Comparison of ENCODE assay signal across 16 cellular contexts in genomic region chr14:85439696-85440328, GRCh38.
DNase-seq lines count a peak whose midpoint lies in the region; ATAC-seq and TF ChIP-seq lines count a peak whose summit lies in the region.
"Had no signal": no experiment of that assay in that cellular context is flagged by ENCODE, and none has a peak within 500 bp of the region (broad histone marks: within the 10 kb centered on the region; RNA-seq: fewer than 3 reads in every experiment).

No MANE protein-coding gene starts in this region.

- H3K27me3 Mint-ChIP-seq in CD8-positive, alpha-beta memory T cell, result no peaks in the 10 kb centered on the region
- H3K27me3 Mint-ChIP-seq: memory B cell had no signal

- H3K4me3 Mint-ChIP-seq in CD8-positive, alpha-beta memory T cell, result no peak overlapping the region
- H3K4me3 Mint-ChIP-seq: memory B cell; stimulated activated effector memory CD8-positive, alpha-beta T cell treated with anti-CD3 and anti-CD28 coated beads, Interleukin-12 subunit alpha, Interleukin-12 subunit beta, amount 100 ng/mL, for 72 hours had no signal

- DNase-seq in AG08396 (ENCODE audit: low spot score), result peak; percentile 24
- peak; percentile 85 for DNase-seq in NCI-H460 (ENCODE audit: extremely low read depth, low read depth)
- DNase-seq in dermis blood vessel endothelial cell, result peak; percentile 64
- DNase-seq in lung microvascular endothelial cell (ENCODE audit: low read depth in 2 of 2), result peak; percentile 45 to 61
- no peak for DNase-seq in activated T-cell treated with anti-CD3 and anti-CD28 coated beads for 4 hours
- DNase-seq in osteoblast (ENCODE audit: insufficient read length, low spot score, missing footprints), result no peak
- no peak for DNase-seq in CD8-positive, alpha-beta memory T cell
- DNase-seq: activated naive CD4-positive, alpha-beta T cell treated with anti-CD3 and anti-CD28 coated beads, Interleukin-2, amount 50 U/mL, for 16 hours; BE2C; head of caudate nucleus; NCI-H2227 treated with DMSO at 0.1 percent for 48 hours; pancreas had no signal

- no peak for TF ChIP-seq CTCF in osteoblast (IDR thresholded peaks at IDR 0.05; ENCODE audit: extremely low read depth, low read depth, low read length)

- no peak for ATAC-seq in GM18505 (IDR thresholded peaks at IDR 0.05; ENCODE audit: unreplicated experiment)
- ATAC-seq: Panc1; stimulated activated effector memory CD8-positive, alpha-beta T cell treated with anti-CD3 and anti-CD28 coated beads, Interleukin-12 subunit alpha, Interleukin-12 subunit beta, amount 100 ng/mL, for 72 hours had no signal

- H3K27ac Mint-ChIP-seq in CD8-positive, alpha-beta memory T cell, result no peak overlapping the region
- H3K27ac Mint-ChIP-seq: memory B cell; stimulated activated effector memory CD8-positive, alpha-beta T cell treated with anti-CD3 and anti-CD28 coated beads, Interleukin-12 subunit alpha, Interleukin-12 subunit beta, amount 100 ng/mL, for 72 hours had no signal

- H4K20me1 ChIP-seq in osteoblast (ENCODE audit: insufficient read depth, low read length), result no peaks in the 10 kb centered on the region

- H3K4me2 ChIP-seq in osteoblast (ENCODE audit: insufficient read depth, low read length), result no peak overlapping the region

- H3K27me3 ChIP-seq in osteoblast (ENCODE audit: insufficient read depth, low read length), result no peaks in the 10 kb centered on the region
- no peaks in the 10 kb centered on the region for H3K27me3 ChIP-seq in CD8-positive, alpha-beta memory T cell (ENCODE audit: insufficient read depth, low read length, poor library complexity, severe bottlenecking)
- H3K27me3 ChIP-seq: BE2C, pancreas had no signal

- CTCF ChIA-PET in CD8-positive, alpha-beta memory T cell (lab: Charles Lee), result no interaction called here

- H3K9me3 Mint-ChIP-seq in CD8-positive, alpha-beta memory T cell, result peaks cover 0 to 10% (median 6%) of the 10 kb centered on the region in 5 donors

- POLR2A ChIA-PET in CD8-positive, alpha-beta memory T cell (lab: Charles Lee), result no interaction called here

- H3K36me3 Mint-ChIP-seq in CD8-positive, alpha-beta memory T cell, result no peaks in the 10 kb centered on the region
- H3K36me3 Mint-ChIP-seq: memory B cell; stimulated activated effector memory CD8-positive, alpha-beta T cell treated with anti-CD3 and anti-CD28 coated beads, Interleukin-12 subunit alpha, Interleukin-12 subunit beta, amount 100 ng/mL, for 72 hours had no signal

- H3K36me3 ChIP-seq in osteoblast (ENCODE audit: insufficient read depth, low read length), result no peaks in the 10 kb centered on the region
- H3K36me3 ChIP-seq in CD8-positive, alpha-beta memory T cell (ENCODE audit: insufficient read depth, low read length), result no peaks in the 10 kb centered on the region
- H3K36me3 ChIP-seq: BE2C, pancreas had no signal

- H3K4me1 Mint-ChIP-seq in CD8-positive, alpha-beta memory T cell, result no peaks in the 10 kb centered on the region
- H3K4me1 Mint-ChIP-seq: memory B cell; stimulated activated effector memory CD8-positive, alpha-beta T cell treated with anti-CD3 and anti-CD28 coated beads, Interleukin-12 subunit alpha, Interleukin-12 subunit beta, amount 100 ng/mL, for 72 hours had no signal

- H3K9me3 ChIP-seq in osteoblast (ENCODE audit: low read depth, low read length), result no peaks in the 10 kb centered on the region
- H3K9me3 ChIP-seq in CD8-positive, alpha-beta memory T cell (ENCODE audit: low read length), result no peaks in the 10 kb centered on the region
- H3K9me3 ChIP-seq: BE2C, pancreas had no signal

- H3K4me1 ChIP-seq in osteoblast (ENCODE audit: insufficient read depth, low read length), result peaks cover 13% of the 10 kb centered on the region
- no peaks in the 10 kb centered on the region for H3K4me1 ChIP-seq in CD8-positive, alpha-beta memory T cell (ENCODE audit: insufficient read depth, low read length)
- H3K4me1 ChIP-seq: BE2C had no signal

- no peak overlapping the region for H3K27ac ChIP-seq in osteoblast (ENCODE audit: low read depth, low read length)
- H3K27ac ChIP-seq in CD8-positive, alpha-beta memory T cell (ENCODE audit: low read depth, low read length), result no peak overlapping the region

- H2AFZ ChIP-seq in osteoblast (ENCODE audit: low read length), result no peak overlapping the region

- no peaks in the 10 kb centered on the region for H3K79me2 ChIP-seq in osteoblast (ENCODE audit: insufficient read depth, low read length)

- H3K4me3 ChIP-seq in osteoblast (ENCODE audit: insufficient read depth, low read length), result no peak overlapping the region
- H3K4me3 ChIP-seq in CD8-positive, alpha-beta memory T cell (ENCODE audit: low read length), result no peak overlapping the region
- H3K4me3 ChIP-seq: pancreas had no signal

- no peak for TF ChIP-seq POLR2A in GM18505 (IDR thresholded peaks at IDR 0.05; ENCODE audit: borderline replicate concordance, extremely low read depth, insufficient read depth, insufficient read length)

Comparison
In these comparisons a context has a peak if more than half of its experiments do, and no peak if none do; other contexts are left out.
1. DNase-seq: peak in AG08396 (single experiment), NCI-H460 (single experiment), dermis blood vessel endothelial cell (single experiment) and lung microvascular endothelial cell (2 of 2); none in activated T-cell treated with anti-CD3 and anti-CD28 coated beads for 4 hours (single experiment), osteoblast (single experiment) and CD8-positive, alpha-beta memory T cell (0 of 5).